1 cellular context compared by ENCODE assay signal in the genomic region with DNA sequence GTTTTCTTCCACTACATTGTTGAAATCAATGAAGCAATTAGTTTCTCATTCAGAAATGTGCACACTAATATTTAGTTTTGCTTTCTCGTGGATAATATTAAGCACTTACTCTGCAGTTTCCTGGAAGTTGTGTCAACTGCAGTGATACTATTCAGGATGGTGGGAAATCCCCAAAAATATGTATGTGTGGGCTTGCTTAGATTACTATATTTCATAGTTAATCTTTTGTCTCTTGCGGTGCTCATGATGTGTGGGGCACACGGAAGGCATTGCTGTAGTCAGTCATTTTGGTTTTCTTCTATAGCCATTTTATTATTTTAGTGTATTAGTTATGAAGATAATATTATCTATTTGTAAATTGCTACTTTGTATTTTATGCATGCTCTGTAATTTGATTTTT.
TF ChIP-seq lines count a peak whose summit lies in the region.

No MANE protein-coding gene starts in this region.

TF ChIP-seq in K562, 482 proteins besides CTCF, POLR2A, EP300 and RAD21:
- TF ChIP-seq ZNF79 (CRISPR knock-in tag; IDR thresholded peaks at IDR 0.05; ENCODE audit: low read depth) (no peak), PCBP1 (IDR thresholded peaks at IDR 0.05; ENCODE audit: low read depth, low read length, poor library complexity, severe bottlenecking) (no peak), RHOXF2B (CRISPR knock-in tag; conservative IDR thresholded peaks at IDR 0.05) (no peak), PTRF (tag; IDR thresholded peaks at IDR 0.05) (no peak), TEAD2 (tag; IDR thresholded peaks at IDR 0.05) (no peak), RBBP5 (IDR thresholded peaks at IDR 0.05; ENCODE audit: borderline replicate concordance, insufficient read depth, low read length, poor library complexity, severe bottlenecking) (no peak), NCOA2 (IDR thresholded peaks at IDR 0.05; ENCODE audit: partially characterized antibody in 2 of 2) (no peak), ZC3H4 (CRISPR knock-in tag; IDR thresholded peaks at IDR 0.05; ENCODE audit: borderline replicate concordance) (no peak), TOE1 (IDR thresholded peaks at IDR 0.05; ENCODE audit: borderline replicate concordance) (no peak), TOE1 (CRISPR knock-in tag; IDR thresholded peaks at IDR 0.05; ENCODE audit: borderline replicate concordance, low read depth) (no peak), ZNF121 (CRISPR knock-in tag; conservative IDR thresholded peaks at IDR 0.05) (no peak), NBN (IDR thresholded peaks at IDR 0.05; ENCODE audit: low read depth) (no peak), SMARCB1 (IDR thresholded peaks at IDR 0.05; ENCODE audit: insufficient read length, low read depth) (no peak), SAFB (IDR thresholded peaks at IDR 0.05; ENCODE audit: borderline replicate concordance, low read depth, low read length) (no peak), HNRNPK (IDR thresholded peaks at IDR 0.05; ENCODE audit: low read depth, low read length, poor library complexity, severe bottlenecking) (no peak), ZNF431 (CRISPR knock-in tag; IDR thresholded peaks at IDR 0.05) (no peak), CBFA2T3 (IDR thresholded peaks at IDR 0.05) (no peak), CCAR2 (IDR thresholded peaks at IDR 0.05; ENCODE audit: low read depth, low read length) (no peak)
- TF ChIP-seq, protein P1, sequence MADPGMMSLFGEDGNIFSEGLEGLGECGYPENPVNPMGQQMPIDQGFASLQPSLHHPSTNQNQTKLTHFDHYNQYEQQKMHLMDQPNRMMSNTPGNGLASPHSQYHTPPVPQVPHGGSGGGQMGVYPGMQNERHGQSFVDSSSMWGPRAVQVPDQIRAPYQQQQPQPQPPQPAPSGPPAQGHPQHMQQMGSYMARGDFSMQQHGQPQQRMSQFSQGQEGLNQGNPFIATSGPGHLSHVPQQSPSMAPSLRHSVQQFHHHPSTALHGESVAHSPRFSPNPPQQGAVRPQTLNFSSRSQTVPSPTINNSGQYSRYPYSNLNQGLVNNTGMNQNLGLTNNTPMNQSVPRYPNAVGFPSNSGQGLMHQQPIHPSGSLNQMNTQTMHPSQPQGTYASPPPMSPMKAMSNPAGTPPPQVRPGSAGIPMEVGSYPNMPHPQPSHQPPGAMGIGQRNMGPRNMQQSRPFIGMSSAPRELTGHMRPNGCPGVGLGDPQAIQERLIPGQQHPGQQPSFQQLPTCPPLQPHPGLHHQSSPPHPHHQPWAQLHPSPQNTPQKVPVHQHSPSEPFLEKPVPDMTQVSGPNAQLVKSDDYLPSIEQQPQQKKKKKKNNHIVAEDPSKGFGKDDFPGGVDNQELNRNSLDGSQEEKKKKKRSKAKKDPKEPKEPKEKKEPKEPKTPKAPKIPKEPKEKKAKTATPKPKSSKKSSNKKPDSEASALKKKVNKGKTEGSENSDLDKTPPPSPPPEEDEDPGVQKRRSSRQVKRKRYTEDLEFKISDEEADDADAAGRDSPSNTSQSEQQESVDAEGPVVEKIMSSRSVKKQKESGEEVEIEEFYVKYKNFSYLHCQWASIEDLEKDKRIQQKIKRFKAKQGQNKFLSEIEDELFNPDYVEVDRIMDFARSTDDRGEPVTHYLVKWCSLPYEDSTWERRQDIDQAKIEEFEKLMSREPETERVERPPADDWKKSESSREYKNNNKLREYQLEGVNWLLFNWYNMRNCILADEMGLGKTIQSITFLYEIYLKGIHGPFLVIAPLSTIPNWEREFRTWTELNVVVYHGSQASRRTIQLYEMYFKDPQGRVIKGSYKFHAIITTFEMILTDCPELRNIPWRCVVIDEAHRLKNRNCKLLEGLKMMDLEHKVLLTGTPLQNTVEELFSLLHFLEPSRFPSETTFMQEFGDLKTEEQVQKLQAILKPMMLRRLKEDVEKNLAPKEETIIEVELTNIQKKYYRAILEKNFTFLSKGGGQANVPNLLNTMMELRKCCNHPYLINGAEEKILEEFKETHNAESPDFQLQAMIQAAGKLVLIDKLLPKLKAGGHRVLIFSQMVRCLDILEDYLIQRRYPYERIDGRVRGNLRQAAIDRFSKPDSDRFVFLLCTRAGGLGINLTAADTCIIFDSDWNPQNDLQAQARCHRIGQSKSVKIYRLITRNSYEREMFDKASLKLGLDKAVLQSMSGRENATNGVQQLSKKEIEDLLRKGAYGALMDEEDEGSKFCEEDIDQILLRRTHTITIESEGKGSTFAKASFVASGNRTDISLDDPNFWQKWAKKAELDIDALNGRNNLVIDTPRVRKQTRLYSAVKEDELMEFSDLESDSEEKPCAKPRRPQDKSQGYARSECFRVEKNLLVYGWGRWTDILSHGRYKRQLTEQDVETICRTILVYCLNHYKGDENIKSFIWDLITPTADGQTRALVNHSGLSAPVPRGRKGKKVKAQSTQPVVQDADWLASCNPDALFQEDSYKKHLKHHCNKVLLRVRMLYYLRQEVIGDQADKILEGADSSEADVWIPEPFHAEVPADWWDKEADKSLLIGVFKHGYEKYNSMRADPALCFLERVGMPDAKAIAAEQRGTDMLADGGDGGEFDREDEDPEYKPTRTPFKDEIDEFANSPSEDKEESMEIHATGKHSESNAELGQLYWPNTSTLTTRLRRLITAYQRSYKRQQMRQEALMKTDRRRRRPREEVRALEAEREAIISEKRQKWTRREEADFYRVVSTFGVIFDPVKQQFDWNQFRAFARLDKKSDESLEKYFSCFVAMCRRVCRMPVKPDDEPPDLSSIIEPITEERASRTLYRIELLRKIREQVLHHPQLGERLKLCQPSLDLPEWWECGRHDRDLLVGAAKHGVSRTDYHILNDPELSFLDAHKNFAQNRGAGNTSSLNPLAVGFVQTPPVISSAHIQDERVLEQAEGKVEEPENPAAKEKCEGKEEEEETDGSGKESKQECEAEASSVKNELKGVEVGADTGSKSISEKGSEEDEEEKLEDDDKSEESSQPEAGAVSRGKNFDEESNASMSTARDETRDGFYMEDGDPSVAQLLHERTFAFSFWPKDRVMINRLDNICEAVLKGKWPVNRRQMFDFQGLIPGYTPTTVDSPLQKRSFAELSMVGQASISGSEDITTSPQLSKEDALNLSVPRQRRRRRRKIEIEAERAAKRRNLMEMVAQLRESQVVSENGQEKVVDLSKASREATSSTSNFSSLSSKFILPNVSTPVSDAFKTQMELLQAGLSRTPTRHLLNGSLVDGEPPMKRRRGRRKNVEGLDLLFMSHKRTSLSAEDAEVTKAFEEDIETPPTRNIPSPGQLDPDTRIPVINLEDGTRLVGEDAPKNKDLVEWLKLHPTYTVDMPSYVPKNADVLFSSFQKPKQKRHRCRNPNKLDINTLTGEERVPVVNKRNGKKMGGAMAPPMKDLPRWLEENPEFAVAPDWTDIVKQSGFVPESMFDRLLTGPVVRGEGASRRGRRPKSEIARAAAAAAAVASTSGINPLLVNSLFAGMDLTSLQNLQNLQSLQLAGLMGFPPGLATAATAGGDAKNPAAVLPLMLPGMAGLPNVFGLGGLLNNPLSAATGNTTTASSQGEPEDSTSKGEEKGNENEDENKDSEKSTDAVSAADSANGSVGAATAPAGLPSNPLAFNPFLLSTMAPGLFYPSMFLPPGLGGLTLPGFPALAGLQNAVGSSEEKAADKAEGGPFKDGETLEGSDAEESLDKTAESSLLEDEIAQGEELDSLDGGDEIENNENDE (IDR thresholded peaks at IDR 0.05; ENCODE audit: low read depth, low read length), result no peak
- TF ChIP-seq, protein P2, sequence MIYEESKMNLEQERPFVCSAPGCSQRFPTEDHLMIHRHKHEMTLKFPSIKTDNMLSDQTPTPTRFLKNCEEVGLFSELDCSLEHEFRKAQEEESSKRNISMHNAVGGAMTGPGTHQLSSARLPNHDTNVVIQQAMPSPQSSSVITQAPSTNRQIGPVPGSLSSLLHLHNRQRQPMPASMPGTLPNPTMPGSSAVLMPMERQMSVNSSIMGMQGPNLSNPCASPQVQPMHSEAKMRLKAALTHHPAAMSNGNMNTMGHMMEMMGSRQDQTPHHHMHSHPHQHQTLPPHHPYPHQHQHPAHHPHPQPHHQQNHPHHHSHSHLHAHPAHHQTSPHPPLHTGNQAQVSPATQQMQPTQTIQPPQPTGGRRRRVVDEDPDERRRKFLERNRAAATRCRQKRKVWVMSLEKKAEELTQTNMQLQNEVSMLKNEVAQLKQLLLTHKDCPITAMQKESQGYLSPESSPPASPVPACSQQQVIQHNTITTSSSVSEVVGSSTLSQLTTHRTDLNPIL (CRISPR knock-in tag; IDR thresholded peaks at IDR 0.05), result no peak
